Comparison of ENCODE assay signal across 8 cellular contexts in the genomic region with DNA sequence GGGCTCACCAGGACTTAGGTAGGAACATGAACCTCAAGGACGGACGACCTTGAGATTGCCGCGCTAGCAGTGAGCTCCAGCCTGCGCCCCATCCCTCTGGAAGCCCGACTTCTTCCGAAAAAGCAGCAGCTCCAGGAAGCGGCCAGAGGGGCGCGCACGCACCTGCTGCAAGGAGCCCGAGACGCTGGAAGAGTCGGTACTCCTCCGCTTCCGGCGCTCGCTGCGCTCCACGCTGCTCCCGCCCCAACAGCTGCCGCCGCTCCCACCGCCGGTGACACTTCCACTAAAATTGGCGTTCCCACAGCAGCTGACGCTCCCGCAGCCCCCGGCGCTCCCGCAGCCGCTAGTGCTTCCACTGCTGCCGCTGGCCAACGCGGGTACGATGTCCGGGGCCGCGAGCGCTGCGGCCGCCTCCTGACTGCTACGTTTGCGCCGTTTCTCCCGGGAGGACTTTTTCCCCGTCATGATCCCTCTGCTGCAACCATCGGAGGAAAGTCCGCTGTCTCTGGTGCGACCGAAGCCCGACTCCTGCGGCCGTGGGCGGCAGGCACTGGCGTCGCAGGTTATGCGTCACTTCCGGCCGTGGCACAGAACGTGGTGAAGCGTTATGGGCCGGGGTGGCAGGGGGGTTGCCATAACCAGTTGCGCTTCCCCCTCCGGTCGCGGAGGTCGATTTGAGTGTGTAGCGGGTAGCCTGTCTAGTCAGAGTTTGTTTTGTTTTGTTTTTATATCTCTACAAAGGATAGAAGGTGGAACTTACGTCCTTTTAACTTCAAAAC.
A peak's percentile ranks its signal among the peaks of the same experiment; 100 is the strongest.
DNase-seq lines count a peak whose midpoint lies in the region; ATAC-seq and TF ChIP-seq lines count a peak whose summit lies in the region.

CAAP1 (minus strand) TSS at position 552 of the 779 bp plus-strand sequence; CDS start at position 465, 87 bp downstream.

- DNase-seq in AG20443 (ENCODE audit: low spot score) (peak; percentile 98), NCI-H345 treated with DMSO at 0.1 percent for 48 hours (lab: John Stamatoyannopoulos, UW; ENCODE audit: unreplicated experiment) (peak; percentile 83), choroid plexus epithelial cell (ENCODE audit: low read depth) (peak; percentile 93), kidney glomerular epithelial cell (lab: John Stamatoyannopoulos, UW) (peak; percentile 80)
- peak; percentile 87 to 88 for DNase-seq in activated CD4-positive, alpha-beta T cell treated with anti-CD3 and anti-CD28 coated beads for 24 hours (ENCODE audit: low read depth in 2 of 2)
- peak; percentile 70 to 81 for DNase-seq in stimulated activated CD4-positive, alpha-beta T cell treated with anti-CD3 and anti-CD28 coated beads, Interleukin-1b, Interleukin-23, amount 100 ng/mL, for 1 hour (ENCODE audit: low read depth in 2 of 2)

- peak within 1 kb of the TSS; percentile 100 for H3K4me3 ChIP-seq in choroid plexus epithelial cell (ENCODE audit: low read depth, low read length)

- ATAC-seq in GM19025 (IDR thresholded peaks at IDR 0.05; ENCODE audit: low read depth, unreplicated experiment), result peak; percentile 95
- peak; percentile 91 for ATAC-seq in HG03342 (IDR thresholded peaks at IDR 0.05; ENCODE audit: unreplicated experiment)

- peak; percentile 53 for TF ChIP-seq CTCF in choroid plexus epithelial cell (conservative IDR thresholded peaks at IDR 0.05; ENCODE audit: low read depth, low read length)

Comparison
In these comparisons a context has a peak if more than half of its experiments do, and no peak if none do; other contexts are left out.
1. Peak in every context shown above with its lines: DNase-seq, ATAC-seq and H3K4me3 ChIP-seq.